1 cellular context compared by ENCODE assay signal in the genomic region with DNA sequence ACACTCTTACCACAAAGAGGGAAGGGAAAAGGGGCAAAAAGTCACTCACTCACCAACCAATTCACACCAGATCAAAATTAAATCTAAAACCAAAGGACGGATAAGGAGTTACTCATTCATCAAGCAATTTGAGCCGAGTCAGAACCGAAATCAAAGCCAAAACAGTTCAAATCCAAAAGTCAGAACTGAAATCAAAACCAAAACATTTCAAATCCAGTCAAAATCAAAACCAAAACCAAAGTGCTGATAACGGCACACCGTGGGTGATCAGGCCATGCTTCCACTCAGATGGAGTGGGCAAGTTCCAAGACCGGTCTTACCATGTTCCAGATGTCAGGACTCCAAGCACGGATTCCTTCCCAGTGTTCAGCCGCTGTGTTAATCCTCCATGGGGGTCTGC.
TF ChIP-seq lines count a peak whose summit lies in the region.

No MANE protein-coding gene starts in this region.

TF ChIP-seq in A549, 52 proteins besides CTCF, POLR2A, EP300 and RAD21 (continued from another document):
- TF ChIP-seq, protein P1, sequence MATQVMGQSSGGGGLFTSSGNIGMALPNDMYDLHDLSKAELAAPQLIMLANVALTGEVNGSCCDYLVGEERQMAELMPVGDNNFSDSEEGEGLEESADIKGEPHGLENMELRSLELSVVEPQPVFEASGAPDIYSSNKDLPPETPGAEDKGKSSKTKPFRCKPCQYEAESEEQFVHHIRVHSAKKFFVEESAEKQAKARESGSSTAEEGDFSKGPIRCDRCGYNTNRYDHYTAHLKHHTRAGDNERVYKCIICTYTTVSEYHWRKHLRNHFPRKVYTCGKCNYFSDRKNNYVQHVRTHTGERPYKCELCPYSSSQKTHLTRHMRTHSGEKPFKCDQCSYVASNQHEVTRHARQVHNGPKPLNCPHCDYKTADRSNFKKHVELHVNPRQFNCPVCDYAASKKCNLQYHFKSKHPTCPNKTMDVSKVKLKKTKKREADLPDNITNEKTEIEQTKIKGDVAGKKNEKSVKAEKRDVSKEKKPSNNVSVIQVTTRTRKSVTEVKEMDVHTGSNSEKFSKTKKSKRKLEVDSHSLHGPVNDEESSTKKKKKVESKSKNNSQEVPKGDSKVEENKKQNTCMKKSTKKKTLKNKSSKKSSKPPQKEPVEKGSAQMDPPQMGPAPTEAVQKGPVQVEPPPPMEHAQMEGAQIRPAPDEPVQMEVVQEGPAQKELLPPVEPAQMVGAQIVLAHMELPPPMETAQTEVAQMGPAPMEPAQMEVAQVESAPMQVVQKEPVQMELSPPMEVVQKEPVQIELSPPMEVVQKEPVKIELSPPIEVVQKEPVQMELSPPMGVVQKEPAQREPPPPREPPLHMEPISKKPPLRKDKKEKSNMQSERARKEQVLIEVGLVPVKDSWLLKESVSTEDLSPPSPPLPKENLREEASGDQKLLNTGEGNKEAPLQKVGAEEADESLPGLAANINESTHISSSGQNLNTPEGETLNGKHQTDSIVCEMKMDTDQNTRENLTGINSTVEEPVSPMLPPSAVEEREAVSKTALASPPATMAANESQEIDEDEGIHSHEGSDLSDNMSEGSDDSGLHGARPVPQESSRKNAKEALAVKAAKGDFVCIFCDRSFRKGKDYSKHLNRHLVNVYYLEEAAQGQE (IDR thresholded peaks at IDR 0.05): no peak
